In the genomic region with DNA sequence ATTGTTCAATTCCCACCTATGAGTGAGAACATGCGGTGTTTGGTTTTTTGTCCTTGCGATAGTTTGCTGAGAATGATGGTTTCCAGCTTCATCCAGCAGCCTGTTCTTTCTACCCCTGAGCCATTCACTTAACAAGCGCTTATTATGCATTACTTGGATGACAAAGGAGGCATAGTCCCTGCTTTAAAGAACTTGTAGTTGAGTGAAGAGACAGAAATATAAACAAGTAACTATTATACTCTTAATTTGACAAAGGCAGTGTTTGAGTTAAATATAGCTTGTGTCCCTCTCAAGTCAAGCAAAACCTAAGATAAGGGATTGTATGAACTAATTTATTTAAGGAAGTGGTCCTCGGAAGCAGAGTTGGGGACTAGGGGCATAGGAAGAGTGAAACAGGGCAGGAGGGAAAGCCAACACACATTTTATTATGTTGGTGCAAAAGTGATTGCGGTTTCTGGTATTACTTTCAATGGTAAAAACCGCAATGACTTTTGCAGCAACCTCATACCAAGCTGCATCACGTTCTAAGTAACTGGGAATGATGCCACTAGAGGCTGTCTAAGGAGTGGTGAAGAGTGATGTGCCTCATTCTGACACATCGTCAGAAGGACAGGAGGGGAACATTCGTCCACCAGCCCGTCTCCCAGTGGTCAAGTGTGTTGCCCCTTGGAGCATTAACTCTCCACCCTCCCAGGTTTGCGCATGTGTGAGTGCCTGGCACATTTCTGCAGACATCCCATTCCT, we compare ENCODE assay signal across 31 cellular contexts. TPM values are rescaled to one million over a fixed set of nuclear protein-coding genes. Genes with fewer than 3 reads are reported as not detected.
DNase-seq lines count a peak whose midpoint lies in the region; ATAC-seq and TF ChIP-seq lines count a peak whose summit lies in the region.
"Had no signal": no experiment of that assay in that cellular context is flagged by ENCODE, and none has a peak within 500 bp of the region (broad histone marks: within the 10 kb centered on the region; RNA-seq: fewer than 3 reads in every experiment).

No MANE protein-coding gene starts in this region.

- no peak overlapping the region for H3K9ac ChIP-seq in fibroblast of lung (ENCODE audit: insufficient read depth, low read length)
- H3K9ac ChIP-seq: BLaER1 treated with 17β-estradiol and CSF1 and Interleukin-3, amounts not matched to agents 10 nM and 100 nM had no signal

- H3K4me3 ChIP-seq in fibroblast of lung (replicated peaks in 1 of 4; ENCODE audit: control extremely low read depth in 1 of 4, insufficient read depth in 1 of 4, low read depth in 3 of 4, low read length in 4 of 4), result no peak overlapping the region
- H3K4me3 ChIP-seq: BLaER1 treated with 17β-estradiol and CSF1 and Interleukin-3, amounts not matched to agents 10 nM and 100 nM; breast epithelium; gastroesophageal sphincter; ovary; upper lobe of left lung had no signal

- peak; percentile 32 to 60 for ATAC-seq in left cardiac atrium
- no peak for ATAC-seq in Right ventricle myocardium inferior
- ATAC-seq: activated T-cell treated with anti-CD3 and anti-CD28 coated beads, Interleukin-2, amount 50 U/mL, for 72 hours; esophagus mucosa; gastroesophageal sphincter; HepG2; natural killer cell treated with Interleukin-12 subunit alpha and Interleukin-12 subunit beta and Interleukin-15 and Interleukin-18, amount 100 ng/mL, for 72 hours had no signal

- no peak overlapping the region for H3K4me2 ChIP-seq in fibroblast of lung (ENCODE audit: extremely low read depth, insufficient read depth, low read length)
- H3K4me2 ChIP-seq: BLaER1 treated with 17β-estradiol and CSF1 and Interleukin-3, amounts not matched to agents 10 nM and 100 nM had no signal

- intact Hi-C loops in left cardiac atrium (cut with DNase I) (loop anchor here in 1 of 2 donors (5.0 kb wide), 1 partner anchor 1178 kb away; no protein-coding TSS in a partner anchor), Right ventricle myocardium inferior (cut with DNase I) (no loop called here)

- no peak overlapping the region for H3K27ac ChIP-seq in fibroblast of lung (ENCODE audit: insufficient read depth, low read length)
- H3K27ac ChIP-seq: BLaER1 treated with 17β-estradiol and CSF1 and Interleukin-3, amounts not matched to agents 10 nM and 100 nM; breast epithelium; gastroesophageal sphincter; ovary; upper lobe of left lung had no signal

- no peaks in the 10 kb centered on the region for H3K9me3 ChIP-seq in fibroblast of lung (ENCODE audit: control insufficient read depth, insufficient read depth, low read depth, low read length)
- H3K9me3 ChIP-seq: BLaER1 treated with 17β-estradiol and CSF1 and Interleukin-3, amounts not matched to agents 10 nM and 100 nM; breast epithelium; gastroesophageal sphincter; ovary; upper lobe of left lung had no signal

- no peaks in the 10 kb centered on the region for H3K79me2 ChIP-seq in fibroblast of lung (ENCODE audit: control insufficient read depth, insufficient read depth, low read length)

- no peaks in the 10 kb centered on the region for H3K27me3 ChIP-seq in fibroblast of lung (ENCODE audit: control insufficient read depth, insufficient read depth, low read length)
- H3K27me3 ChIP-seq: BLaER1 treated with 17β-estradiol and CSF1 and Interleukin-3, amounts not matched to agents 10 nM and 100 nM; breast epithelium; gastroesophageal sphincter; ovary; upper lobe of left lung had no signal

- H3K36me3 ChIP-seq in fibroblast of lung (ENCODE audit: control insufficient read depth, insufficient read depth, low read length), result no peaks in the 10 kb centered on the region
- H3K36me3 ChIP-seq: BLaER1 treated with 17β-estradiol and CSF1 and Interleukin-3, amounts not matched to agents 10 nM and 100 nM; breast epithelium; gastroesophageal sphincter; ovary; upper lobe of left lung had no signal

- DNase-seq in left cardiac atrium, result no peak
- DNase-seq in Right ventricle myocardium inferior (ENCODE audit: missing footprints), result no peak
- peak; percentile 48 for DNase-seq in RPMI7951 (ENCODE audit: low read depth)
- peak; percentile 26 to 47 for DNase-seq in fibroblast of lung (ENCODE audit: low read depth in 2 of 2)
- DNase-seq in pons (ENCODE audit: low spot score), result peak; percentile 68
- DNase-seq in NCI-H1436 (lab: John Stamatoyannopoulos, UW), result no peak
- no peak for DNase-seq in SK-N-DZ (ENCODE audit: low spot score)
- DNase-seq: activated CD4-positive, alpha-beta T cell treated with anti-CD3 and anti-CD28 coated beads, Interleukin-2, amount 10 ng/mL, durations not matched to agents 24 days and 14 days; activated naive CD4-positive, alpha-beta T cell treated with Interleukin-2 at 50 U/mL for 16 hours; activated T-cell treated with anti-CD3 and anti-CD28 coated beads, Interleukin-2, amount 50 U/mL, for 72 hours; amniotic stem cell; COR-L47; DMS79 treated with DMSO at 0.1 percent for 48 hours; NCI-H1694 treated with DMSO at 0.1 percent for 48 hours; NCI-H774; ovary; stimulated activated CD4-positive, alpha-beta T cell treated with anti-CD3 and anti-CD28 coated beads, Interleukin-2, amount 100 ng/mL, for 48 hours; substantia nigra; upper lobe of left lung had no signal

- no peaks in the 10 kb centered on the region for H3K4me1 ChIP-seq in fibroblast of lung (ENCODE audit: control insufficient read depth, extremely low read depth, insufficient read depth, low read length)
- H3K4me1 ChIP-seq: BLaER1 treated with 17β-estradiol and CSF1 and Interleukin-3, amounts not matched to agents 10 nM and 100 nM; breast epithelium; gastroesophageal sphincter; upper lobe of left lung had no signal

- no peaks in the 10 kb centered on the region for H4K20me1 ChIP-seq in fibroblast of lung (ENCODE audit: control insufficient read depth, extremely low read depth, insufficient read depth, low read length)
- H4K20me1 ChIP-seq: BLaER1 treated with 17β-estradiol and CSF1 and Interleukin-3, amounts not matched to agents 10 nM and 100 nM had no signal

- no peak for TF ChIP-seq CTCF in fibroblast of lung (conservative IDR thresholded peaks at IDR 0.05 in 1 of 2, IDR thresholded peaks at IDR 0.05 in 1 of 2; ENCODE audit: low read depth in 1 of 2, low read length in 2 of 2)

- H2AFZ ChIP-seq in fibroblast of lung (ENCODE audit: low read length), result no peak overlapping the region

RNA-seq across cellular contexts. Expression of a gene that starts 41.8 kb away (rescaled TPM):
- 10 to 100 TPM; 38.3 to 45.4 TPM for total RNA-seq in left cardiac atrium
- 53.7 TPM for total RNA-seq in Right ventricle myocardium inferior
- 4.9 and 6.1 TPM in 2 replicates for total RNA-seq in RPMI7951 (2014; rRNA removed; shearing (Covaris generic))
- total RNA-seq in fibroblast of lung, result 10.8 and 27.4 TPM in 2 replicates
- 41.4 and 51.8 TPM in 2 replicates for polyA plus RNA-seq in fibroblast of lung
- 42.9 and 56.5 TPM in 2 replicates for polyA plus RNA-seq in fibroblast of lung (2012)
- polyA minus RNA-seq in fibroblast of lung (ENCODE audit: low replicate concordance), result 32.2 and 54.1 TPM in 2 replicates
- 22.9 and 27.3 TPM in 2 replicates for polyA plus RNA-seq in SK-N-DZ (2014; cell fraction: cytosol; rRNA removed)
- polyA plus RNA-seq in SK-N-DZ (2014; cell fraction: nucleus; rRNA removed), result 14.6 and 22.2 TPM in 2 replicates

RNA-seq across cellular contexts. Expression of a gene that starts 44.9 kb away (rescaled TPM):
- total RNA-seq in left cardiac atrium (not detected), Right ventricle myocardium inferior (not detected), fibroblast of lung (not detected in 2 replicates)
- total RNA-seq in RPMI7951 (2014; rRNA removed; shearing (Covaris generic)), result not detected in 2 replicates
- polyA plus RNA-seq in fibroblast of lung, result not detected in 2 replicates
- polyA plus RNA-seq in fibroblast of lung (2012), result not detected in 2 replicates
- not detected in 2 replicates for polyA minus RNA-seq in fibroblast of lung (ENCODE audit: low replicate concordance)
- not detected in 2 replicates for polyA plus RNA-seq in SK-N-DZ (2014; cell fraction: cytosol; rRNA removed)
- not detected in 2 replicates for polyA plus RNA-seq in SK-N-DZ (2014; cell fraction: nucleus; rRNA removed)
- total RNA-seq: activated CD4-positive, alpha-beta T cell treated with anti-CD3 and anti-CD28 coated beads, Interleukin-2, amount 10 ng/mL, durations not matched to agents 24 days and 14 days; activated T-cell treated with anti-CD3 and anti-CD28 coated beads, Interleukin-2, amount 50 U/mL, for 72 hours; breast epithelium; esophagus mucosa; gastroesophageal sphincter; H1; HepG2; LHCN-M2; lower leg skin; mononuclear cell; natural killer cell treated with Interleukin-12 subunit alpha and Interleukin-12 subunit beta and Interleukin-15 and Interleukin-18, amount 100 ng/mL, for 72 hours; OCI-LY7; ovary; upper lobe of left lung had no signal
- polyA plus RNA-seq: H1, HepG2, keratinocyte, ovary had no signal

Comparison
In these comparisons a context has a peak if more than half of its experiments do, and no peak if none do; other contexts are left out.
1. DNase-seq: peak in RPMI7951 (single experiment), fibroblast of lung (2 of 2) and pons (single experiment); none in left cardiac atrium (single experiment), Right ventricle myocardium inferior (single experiment), NCI-H1436 (single experiment) and SK-N-DZ (single experiment).